ENCODE assay signal across 9 cellular contexts in genomic region chr17:65013613-65014391, GRCh38. TPM values are rescaled to one million over a fixed set of nuclear protein-coding genes. Genes with fewer than 3 reads are reported as not detected.
DNase-seq lines count a peak whose midpoint lies in the region; ATAC-seq and TF ChIP-seq lines count a peak whose summit lies in the region.
"Had no signal": no experiment of that assay in that cellular context is flagged by ENCODE, and none has a peak within 500 bp of the region (broad histone marks: within the 10 kb centered on the region; RNA-seq: fewer than 3 reads in every experiment).

No MANE protein-coding gene starts in this region.

- no peaks in the 10 kb centered on the region for H3K9me3 Mint-ChIP-seq in activated T-cell treated with anti-CD3 and anti-CD28 coated beads, Interleukin-2, amount 50 U/mL, for 72 hours
- H3K9me3 Mint-ChIP-seq in Calu3 (ENCODE audit: low read depth, unreplicated experiment), result no peaks in the 10 kb centered on the region

- peak overlapping the region; percentile 63 for H3K27ac Mint-ChIP-seq in activated T-cell treated with anti-CD3 and anti-CD28 coated beads, Interleukin-2, amount 50 U/mL, for 72 hours
- H3K27ac Mint-ChIP-seq in Calu3 (ENCODE audit: unreplicated experiment), result no peak overlapping the region

- DNase-seq in AG09319 (ENCODE audit: extremely low read depth, low read depth), result peak; percentile 41
- DNase-seq in HFF-Myc (ENCODE audit: extremely low read depth, low read depth), result peak; percentile 6
- peak; percentile 57 to 60 for DNase-seq in activated T-cell treated with anti-CD3 and anti-CD28 coated beads, Interleukin-2, amount 50 U/mL, for 72 hours
- peak; percentile 62 for DNase-seq in kidney tubule cell (ENCODE audit: low spot score)
- DNase-seq in NCI-H2081 treated with DMSO at 0.1 percent for 48 hours (lab: John Stamatoyannopoulos, UW), result no peak
- DNase-seq in Calu3, result no peak

- intact Hi-C loops in Calu3 (cut with micrococcal nuclease; ENCODE audit: unreplicated experiment), result no loop called here

- H3K4me1 Mint-ChIP-seq in activated T-cell treated with anti-CD3 and anti-CD28 coated beads, Interleukin-2, amount 50 U/mL, for 72 hours (ENCODE audit: low read depth), result peaks cover 51% of the 10 kb centered on the region
- H3K4me1 Mint-ChIP-seq in Calu3 (ENCODE audit: low read depth, unreplicated experiment), result peaks cover 7% of the 10 kb centered on the region

- H3K36me3 Mint-ChIP-seq in activated T-cell treated with anti-CD3 and anti-CD28 coated beads, Interleukin-2, amount 50 U/mL, for 72 hours (ENCODE audit: insufficient read depth in 2 of 2), result peaks cover 16 to 43% of the 10 kb centered on the region in 2 donors
- no peaks in the 10 kb centered on the region for H3K36me3 Mint-ChIP-seq in Calu3 (ENCODE audit: insufficient read depth, unreplicated experiment)

- H3K4me3 Mint-ChIP-seq in activated T-cell treated with anti-CD3 and anti-CD28 coated beads, Interleukin-2, amount 50 U/mL, for 72 hours, result peak overlapping the region; percentile 62 to 77
- no peak overlapping the region for H3K4me3 Mint-ChIP-seq in Calu3 (ENCODE audit: low read depth, unreplicated experiment)

- H3K27me3 Mint-ChIP-seq in activated T-cell treated with anti-CD3 and anti-CD28 coated beads, Interleukin-2, amount 50 U/mL, for 72 hours (ENCODE audit: low read depth), result no peaks in the 10 kb centered on the region
- H3K27me3 Mint-ChIP-seq in Calu3 (ENCODE audit: unreplicated experiment), result no peaks in the 10 kb centered on the region

- CTCF ChIA-PET in Calu3 (lab: Charles Lee), result no interaction called here

- no peak for TF ChIP-seq CTCF in AG09319 (IDR thresholded peaks at IDR 0.05; ENCODE audit: low read depth, low read length)
- no peak for TF ChIP-seq CTCF in HFF-Myc (IDR thresholded peaks at IDR 0.05; ENCODE audit: low read depth, low read length, missing control alignments)
- no peak for TF ChIP-seq CTCF in Calu3 (IDR thresholded peaks at IDR 0.05; ENCODE audit: unreplicated experiment)

- H3K4me3 ChIP-seq in HFF-Myc (replicated peaks; ENCODE audit: low read depth, low read length), result no peak overlapping the region
- H3K4me3 ChIP-seq: right atrium auricular region had no signal

- no TSS peak for BruUV-seq in Calu3 (replicated peaks; lab: Mats Ljungman, UMichigan)

- peak; percentile 94 to 95 for ATAC-seq in activated T-cell treated with anti-CD3 and anti-CD28 coated beads, Interleukin-2, amount 50 U/mL, for 72 hours (replicated peaks in 1 of 2)
- ATAC-seq in HG03469 (IDR thresholded peaks at IDR 0.05; ENCODE audit: unreplicated experiment), result no peak
- ATAC-seq in GM18502 (IDR thresholded peaks at IDR 0.05; ENCODE audit: poor library complexity, unreplicated experiment), result no peak

RNA-seq across cellular contexts. Expression of gene GNA13, which starts 42.7 kb away (rescaled TPM):
- 10 to 100 TPM; 79.0 to 85.8 TPM for total RNA-seq in activated T-cell treated with anti-CD3 and anti-CD28 coated beads, Interleukin-2, amount 50 U/mL, for 72 hours
- total RNA-seq in Calu3 (2022), result 15.7 and 18.2 TPM in 2 replicates

Comparison
In these comparisons a context has a peak if more than half of its experiments do, and no peak if none do; other contexts are left out.
1. DNase-seq: peak in AG09319 (single experiment), HFF-Myc (single experiment), activated T-cell treated with anti-CD3 and anti-CD28 coated beads, Interleukin-2, amount 50 U/mL, for 72 hours (2 of 2) and kidney tubule cell (single experiment); none in NCI-H2081 treated with DMSO at 0.1 percent for 48 hours (single experiment) and Calu3 (single experiment).
2. ATAC-seq: peak in activated T-cell treated with anti-CD3 and anti-CD28 coated beads, Interleukin-2, amount 50 U/mL, for 72 hours (2 of 2); none in HG03469 (single experiment) and GM18502 (single experiment).